In genomic region chr5:142312399-142312798, GRCh38 we compare ENCODE assay signal across 21 cellular contexts. TPM values are rescaled to one million over a fixed set of nuclear protein-coding genes. Genes with fewer than 3 reads are reported as not detected.
DNase-seq lines count a peak whose midpoint lies in the region; ATAC-seq, FAIRE-seq and TF ChIP-seq lines count a peak whose summit lies in the region.
"Had no signal": no experiment of that assay in that cellular context is flagged by ENCODE, and none has a peak within 500 bp of the region (broad histone marks: within the 10 kb centered on the region; RNA-seq: fewer than 3 reads in every experiment).

No MANE protein-coding gene starts in this region.

- H4K8ac ChIP-seq in mesenchymal stem cell (ENCODE audit: low read length): no peak overlapping the region

- peaks cover 0 to 95% (median 79%) of the 10 kb centered on the region in 11 experiments; a peak in 20 of 22 replicates for H3K36me3 ChIP-seq in BLaER1 treated with 17β-estradiol and CSF1 and Interleukin-3, amounts not matched to agents 10 nM and 100 nM
- H3K36me3 ChIP-seq in GM23338 (ENCODE audit: insufficient read depth) (peaks cover 73% of the 10 kb centered on the region), GM12878 (ENCODE audit: control insufficient read depth in 2 of 2, insufficient read depth in 2 of 2, low read length in 1 of 2) (no peaks in the 10 kb centered on the region; a peak in 1 of 4 replicates), mesenchymal stem cell (ENCODE audit: control insufficient read depth in 1 of 2, insufficient read depth in 2 of 2, low read depth in 1 of 2, low read length in 2 of 2) (peaks cover 55 to 70% of the 10 kb centered on the region in 2 experiments)

- peaks cover 30% of the 10 kb centered on the region for H3K27me3 Mint-ChIP-seq in GM23338 (ENCODE audit: insufficient read depth, low read depth, poor library complexity)

- no peaks in the 10 kb centered on the region; the same call in 1 of the 2 replicates for H3K9me2 ChIP-seq in GM23338 (ENCODE audit: insufficient read depth)
- H3K9me2 ChIP-seq: SK-N-SH had no signal

- H3K9me3 Mint-ChIP-seq in GM23338: no peaks in the 10 kb centered on the region; the same call in 2 of the 3 replicates
- H3K9me3 Mint-ChIP-seq: T-helper 1 cell treated with Interleukin-12 subunit alpha and Interleukin-12 subunit beta and Interleukin-4 antibody, amounts not matched to agents 30 μg/mL and 1 μg/mL, for 36 hours had no signal

- H3F3A ChIP-seq in GM23338 (replicated peaks; ENCODE audit: low read depth): peaks cover 82% of the 10 kb centered on the region

- no peak overlapping the region for H2BK15ac ChIP-seq in mesenchymal stem cell (ENCODE audit: low read depth, poor library complexity, severe bottlenecking)

- no peak overlapping the region for H2BK5ac ChIP-seq in mesenchymal stem cell (ENCODE audit: low read depth, low read length, poor library complexity, severe bottlenecking)

- H2BK12ac ChIP-seq in mesenchymal stem cell (ENCODE audit: low read length in 2 of 2): no peak overlapping the region

- no peak overlapping the region for H2AK5ac ChIP-seq in mesenchymal stem cell (ENCODE audit: low read length, severe bottlenecking)

- H3K4me3 ChIP-seq in BLaER1 treated with 17β-estradiol and CSF1 and Interleukin-3, amounts not matched to agents 10 nM and 100 nM: no peak overlapping the region
- no peak overlapping the region for H3K4me3 ChIP-seq in GM23338
- no peak overlapping the region for H3K4me3 ChIP-seq in GM12878
- no peak overlapping the region for H3K4me3 ChIP-seq in mesenchymal stem cell (ENCODE audit: insufficient read depth in 1 of 2, low read depth in 1 of 2, low read length in 2 of 2)

- DNase-seq in GM23338 (ENCODE audit: low spot score): no peak
- DNase-seq in GM12878 (ENCODE audit: low read depth, low spot score): no peak
- no peak for DNase-seq in mesenchymal stem cell
- no peak for DNase-seq in NCI-H146 (lab: John Stamatoyannopoulos, UW)
- no peak for DNase-seq in DMS79 (lab: John Stamatoyannopoulos, UW)
- DNase-seq: DMS153, GOT3, HCEC 1CT, KG1, MM.1S, NCI-H1694, NCI-H2029 treated with DMSO at 0.1 percent for 48 hours, NCI-H446 treated with DMSO at 0.1 percent for 48 hours, NCI-H526 treated with DMSO at 0.1 percent for 48 hours, SIG-M5, SK-N-SH, SW 1271 had no signal

- peaks cover 99% of the 10 kb centered on the region for H3K36me3 Mint-ChIP-seq in GM23338 (ENCODE audit: low read depth)

- no peak overlapping the region for H2BK120ac ChIP-seq in mesenchymal stem cell (ENCODE audit: low read depth, low read length)

- H4K91ac ChIP-seq in mesenchymal stem cell (ENCODE audit: low read length): peak overlapping the region; percentile 18

- RAD21 ChIA-PET in GM12878 (lab: Charles Lee; ENCODE audit: unreplicated experiment): interaction anchor here (1.0 kb wide), 1 partner anchor 8 kb away, joined by 3 read pairs; no protein-coding TSS in a partner anchor

- no peak for ATAC-seq in GM23338
- peak; percentile 18; the same call in 1 of the 3 replicates for ATAC-seq in GM12878
- ATAC-seq in GM21423 (IDR thresholded peaks at IDR 0.05; ENCODE audit: unreplicated experiment): no peak

- no TSS peak for BruUV-seq in GM12878 (replicated peaks; lab: Mats Ljungman, UMichigan)

- H3K9me3 ChIP-seq in BLaER1 treated with 17β-estradiol and CSF1 and Interleukin-3, amounts not matched to agents 10 nM and 100 nM (replicated peaks in 1 of 11): no peaks in the 10 kb centered on the region
- H3K9me3 ChIP-seq in GM12878 (replicated peaks; ENCODE audit: control insufficient read depth, insufficient read depth, low read length) (no peaks in the 10 kb centered on the region), mesenchymal stem cell (ENCODE audit: control insufficient read depth, low read length) (no peaks in the 10 kb centered on the region)
- H3K9me3 ChIP-seq: SK-N-SH had no signal

- TF ChIP-seq CTCF in GM23338 (conservative IDR thresholded peaks at IDR 0.05; ENCODE audit: low read depth in 2 of 2) (no peak), GM12878 (IDR thresholded peaks at IDR 0.05 in 2 of 3, conservative IDR thresholded peaks at IDR 0.05 in 1 of 3; ENCODE audit: control insufficient read depth in 2 of 3, extremely low read depth in 1 of 3, insufficient read depth in 1 of 3, low read depth in 3 of 3, low read length in 3 of 3) (no peak)

- no peaks in the 10 kb centered on the region for H3K27me3 ChIP-seq in BLaER1 treated with 17β-estradiol and CSF1 and Interleukin-3, amounts not matched to agents 10 nM and 100 nM
- H3K27me3 ChIP-seq in GM23338 (ENCODE audit: insufficient read depth): no peaks in the 10 kb centered on the region
- no peaks in the 10 kb centered on the region for H3K27me3 ChIP-seq in GM12878 (replicated peaks in 1 of 2; ENCODE audit: control insufficient read depth in 2 of 2, insufficient read depth in 2 of 2, low read length in 1 of 2)
- H3K27me3 ChIP-seq in mesenchymal stem cell (ENCODE audit: control insufficient read depth in 1 of 2, insufficient read depth in 1 of 2, low read length in 2 of 2): no peaks in the 10 kb centered on the region

- peaks cover 0 to 98% (median 77%) of the 10 kb centered on the region in 11 experiments; a peak in 20 of 22 replicates for H4K20me1 ChIP-seq in BLaER1 treated with 17β-estradiol and CSF1 and Interleukin-3, amounts not matched to agents 10 nM and 100 nM
- H4K20me1 ChIP-seq in GM23338 (replicated peaks; ENCODE audit: insufficient read depth): peaks cover 85% of the 10 kb centered on the region
- no peaks in the 10 kb centered on the region for H4K20me1 ChIP-seq in GM12878 (ENCODE audit: control insufficient read depth, insufficient read depth)

- peak overlapping the region in 6 of 11 experiments; percentile 70 to 92 (median 74); a peak in 6 of 22 replicates for H3K27ac ChIP-seq in BLaER1 treated with 17β-estradiol and CSF1 and Interleukin-3, amounts not matched to agents 10 nM and 100 nM
- H3K27ac ChIP-seq in GM23338 (ENCODE audit: low read depth) (peak overlapping the region; percentile 74), GM12878 (ENCODE audit: control insufficient read depth, insufficient read depth) (no peak overlapping the region), mesenchymal stem cell (ENCODE audit: low read length, poor library complexity, severe bottlenecking) (no peak overlapping the region)

- no peak for TF ChIP-seq POLR2A in GM12878 (IDR thresholded peaks at IDR 0.05; ENCODE audit: low read depth, low read length)

- no peak overlapping the region for H3K14ac ChIP-seq in mesenchymal stem cell (ENCODE audit: low read length in 2 of 2)

- peaks cover 88% of the 10 kb centered on the region for H3K4me1 Mint-ChIP-seq in GM23338

- CTCF ChIA-PET in GM12878 (lab: Yijun Ruan, JAX): interaction anchor here (0.9 to 1.1 kb wide), 2 partner anchors 13 to 15 kb away, joined by 3 read pairs; partner anchors contain the start of gene SPRY4

- TF ChIP-seq RAD21 in GM12878 (IDR thresholded peaks at IDR 0.05; ENCODE audit: insufficient read depth, low read depth, low read length): no peak

- TF ChIP-seq EP300 in GM12878 (IDR thresholded peaks at IDR 0.05; ENCODE audit: borderline replicate concordance in 1 of 2, control insufficient read depth in 1 of 2, low read depth in 2 of 2, low read length in 2 of 2): no peak

- H2AFZ ChIP-seq in GM23338: no peak overlapping the region
- no peak overlapping the region for H2AFZ ChIP-seq in GM12878 (ENCODE audit: control insufficient read depth, low read depth, low read length)
- H2AFZ ChIP-seq in mesenchymal stem cell (ENCODE audit: low read depth, low read length): no peak overlapping the region

- H3K18ac ChIP-seq in mesenchymal stem cell (ENCODE audit: low read depth in 1 of 2, low read length in 2 of 2): no peak overlapping the region

- peak overlapping the region in 3 of 11 experiments; percentile 52 to 69 (median 59); a peak in 4 of 22 replicates for H3K9ac ChIP-seq in BLaER1 treated with 17β-estradiol and CSF1 and Interleukin-3, amounts not matched to agents 10 nM and 100 nM
- H3K9ac ChIP-seq in GM12878 (ENCODE audit: control insufficient read depth, insufficient read depth, low read length): no peak overlapping the region
- H3K9ac ChIP-seq in mesenchymal stem cell (ENCODE audit: low read length): no peak overlapping the region
- H3K9ac ChIP-seq: SK-N-SH had no signal

- intact Hi-C loops in GM12878 (cut with micrococcal nuclease; ENCODE audit: unreplicated experiment): no loop called here

- POLR2A ChIA-PET in GM12878 (lab: Charles Lee): no interaction called here

- peak overlapping the region; percentile 18; the same call in 2 of the 3 replicates for H3K4me3 Mint-ChIP-seq in GM23338
- H3K4me3 Mint-ChIP-seq: B cell; T-helper 1 cell treated with Interleukin-12 subunit alpha and Interleukin-12 subunit beta and Interleukin-4 antibody, amounts not matched to agents 30 μg/mL and 1 μg/mL, for 36 hours had no signal

- H3K79me2 ChIP-seq in GM23338 (replicated peaks; ENCODE audit: insufficient read depth) (peaks cover 100% of the 10 kb centered on the region), GM12878 (ENCODE audit: control insufficient read depth, insufficient read depth, low read length) (no peaks in the 10 kb centered on the region; the same call in 1 of the 2 replicates)

- peak overlapping the region in 10 of 11 experiments; percentile 6 to 99 (median 96); a peak in 18 of 22 replicates for H3K4me2 ChIP-seq in BLaER1 treated with 17β-estradiol and CSF1 and Interleukin-3, amounts not matched to agents 10 nM and 100 nM
- H3K4me2 ChIP-seq in GM23338 (peak overlapping the region; percentile 3; the same call in 1 of the 2 replicates), GM12878 (ENCODE audit: control insufficient read depth, insufficient read depth) (no peak overlapping the region), mesenchymal stem cell (ENCODE audit: low read length, poor library complexity, severe bottlenecking) (no peak overlapping the region)
- H3K4me2 ChIP-seq: SK-N-SH had no signal

- peaks cover 66 to 78% (median 76%) of the 10 kb centered on the region in 10 experiments for H3K4me1 ChIP-seq in BLaER1 treated with 17β-estradiol and CSF1 and Interleukin-3, amounts not matched to agents 10 nM and 100 nM
- peaks cover 84% of the 10 kb centered on the region for H3K4me1 ChIP-seq in GM23338 (ENCODE audit: insufficient read depth)
- H3K4me1 ChIP-seq in GM12878 (ENCODE audit: control insufficient read depth, insufficient read depth, low read length): peaks cover 13% of the 10 kb centered on the region
- peaks cover 27% of the 10 kb centered on the region for H3K4me1 ChIP-seq in mesenchymal stem cell (ENCODE audit: control insufficient read depth, insufficient read depth, low read depth, low read length)

- H3K4ac ChIP-seq in mesenchymal stem cell (ENCODE audit: low read depth in 1 of 2, low read length in 2 of 2): no peak overlapping the region

- H3K23ac ChIP-seq in mesenchymal stem cell (ENCODE audit: low read length in 2 of 2): no peak overlapping the region

- in situ Hi-C loops in GM12878 (cut with MboI): no loop called here

- FAIRE-seq in GM12878 (lab: Jason Lieb, UNC): no peak

- no peak overlapping the region for H3K27ac Mint-ChIP-seq in GM23338
- H3K27ac Mint-ChIP-seq: B cell; T-helper 1 cell treated with Interleukin-12 subunit alpha and Interleukin-12 subunit beta and Interleukin-4 antibody, amounts not matched to agents 30 μg/mL and 1 μg/mL, for 36 hours had no signal

- H3K79me1 ChIP-seq in mesenchymal stem cell (replicated peaks; ENCODE audit: low read length, poor library complexity, severe bottlenecking): peaks cover 5% of the 10 kb centered on the region

- SMC1A ChIA-PET in GM12878 (lab: Charles Lee; ENCODE audit: uncharacterized antibody, unreplicated experiment): interaction anchor here (0.7 to 2.7 kb wide), 4 partner anchors 8 to 16 kb away, joined by 3 to 7 read pairs (median 4); partner anchors contain the start of gene SPRY4

- WGBS in GM12878 (ENCODE audit: insufficient coverage, insufficient replicate concordance, low lambda C conversion rate, missing lambda C conversion rate): 81% methylated on average over 5 of the region's 5 CpGs
- 89% methylated on average over 5 of the region's 5 CpGs for WGBS in mesenchymal stem cell

RNA-seq across cellular contexts. Expression of gene SPRY4, which starts 12.4 kb away (rescaled TPM):
- total RNA-seq in GM23338 (2014; rRNA removed; shearing (Covaris generic)): 177 and 240 TPM in 2 replicates
- polyA plus RNA-seq in GM23338 (2016; fragmentation: Nextera tagmentation; extraction: Ambion mirVana) (70.6 and 70.9 TPM in 2 replicates), GM12878 (2011; rRNA removed) (0.71 and 1.4 TPM in 2 replicates), GM12878 (2014; fragmentation: Illumina TruSeq; extraction: Trizol) (0.10 TPM in 1 of 2 replicates, not detected in the other), GM12878 (2014; fragmentation: Nextera tagmentation; extraction: Ambion mirVana) (under 1 TPM in 1 of 2 experiments, not detected in 1; 0.04 TPM), GM12878 (2014; rRNA removed) (0.11 and 0.44 TPM in 2 replicates), GM12878 (2016; fragmentation: Nextera tagmentation; extraction: Ambion mirVana) (under 1 TPM; 0.04 to 0.27 TPM)
- total RNA-seq in GM12878 (2013; cell fraction: nucleolus; rRNA removed): 3.0 and 5.1 TPM in 2 replicates
- total RNA-seq in GM12878 (2014; rRNA removed) (0.11 and 0.27 TPM in 2 replicates), GM12878 (2014; rRNA removed; fragmentation: Illumina TruSeq; extraction: Trizol) (0.05 and 0.18 TPM in 2 replicates), GM12878 (2021) (0.35 and 0.41 TPM in 2 replicates)
- 0.10 TPM for polyA plus RNA-seq in GM12878 (2011; ENCODE audit: low read depth)
- polyA plus RNA-seq in GM12878 (2011; cell fraction: cytosol; rRNA removed): 1.4 and 2.1 TPM in 2 replicates
- polyA plus RNA-seq in GM12878 (2011; cell fraction: nucleus; rRNA removed): 6.4 and 8.1 TPM in 2 replicates
- 0.08 and 0.31 TPM in 2 replicates for polyA plus RNA-seq in GM12878 (2012)
- polyA minus RNA-seq in GM12878 (2011; rRNA and poly(A)+ RNA removed): 3.7 and 7.2 TPM in 2 replicates
- 1.7 and 2.0 TPM in 2 replicates for polyA minus RNA-seq in GM12878 (2011; cell fraction: cytosol; rRNA and poly(A)+ RNA removed)
- polyA minus RNA-seq in GM12878 (2011; cell fraction: nucleus; rRNA and poly(A)+ RNA removed): 11.0 and 18.7 TPM in 2 replicates
- 98.3 TPM for polyA plus RNA-seq in mesenchymal stem cell (2013, experiment 1 of 2)
- polyA plus RNA-seq in mesenchymal stem cell (2013, experiment 2 of 2): 95.2 TPM
- total RNA-seq: B cell had no signal

Comparison
In these comparisons a context has a peak if more than half of its experiments do, and no peak if none do; other contexts are left out.
1. H3K27ac ChIP-seq: peak in BLaER1 treated with 17β-estradiol and CSF1 and Interleukin-3, amounts not matched to agents 10 nM and 100 nM (6 of 11) and GM23338 (single experiment); none in GM12878 (single experiment) and mesenchymal stem cell (single experiment).
2. H3K4me2 ChIP-seq: peak in BLaER1 treated with 17β-estradiol and CSF1 and Interleukin-3, amounts not matched to agents 10 nM and 100 nM (10 of 11) and GM23338 (single experiment); none in GM12878 (single experiment) and mesenchymal stem cell (single experiment).
3. RNA of gene SPRY4, which starts 12.4 kb away (total RNA-seq): 177 to 240 TPM in GM23338; 0.05 to 5.1 TPM in GM12878; every median in the first group is over 10 times any median in the second.